Comparison of ENCODE assay signal across 8 cellular contexts in genomic region chr17:80991645-80992076, GRCh38.
DNase-seq lines count a peak whose midpoint lies in the region; ATAC-seq and TF ChIP-seq lines count a peak whose summit lies in the region.

Gene CHMP6, plus strand, starts transcription at chr17:80991841. Its CDS starts 78 bp downstream, at chr17:80991919.

- peak within 1 kb of the TSS; percentile 83 to 91 (median 88) for H3K4me3 Mint-ChIP-seq in nephron
- peak within 1 kb of the TSS; percentile 81 for H3K4me3 Mint-ChIP-seq in stimulated activated naive CD8-positive, alpha-beta T cell treated with anti-CD3 and anti-CD28 coated beads, Interleukin-15, Interleukin-2, amounts not matched to agents 100 ng/mL and 50 ng/mL, for 24 hours

- H3K36me3 Mint-ChIP-seq in nephron (ENCODE audit: low read depth): peaks cover 4% of the 10 kb centered on the region
- no peaks in the 10 kb centered on the region for H3K36me3 Mint-ChIP-seq in stimulated activated naive CD8-positive, alpha-beta T cell treated with anti-CD3 and anti-CD28 coated beads, Interleukin-15, Interleukin-2, amounts not matched to agents 100 ng/mL and 50 ng/mL, for 24 hours (ENCODE audit: low read depth)

- TF ChIP-seq CTCF in GM10266 (IDR thresholded peaks at IDR 0.05; ENCODE audit: control insufficient read depth, insufficient read depth, low read depth, missing control alignments) (peak; percentile 21), nephron (IDR thresholded peaks at IDR 0.05; ENCODE audit: unreplicated experiment in 3 of 3) (peak; percentile 11 to 23 (median 19))

- ATAC-seq in HG03521 (IDR thresholded peaks at IDR 0.05; ENCODE audit: unreplicated experiment) (peak; percentile 50), GM19395 (IDR thresholded peaks at IDR 0.05; ENCODE audit: unreplicated experiment) (no peak)

- DNase-seq in GM10266 (ENCODE audit: extremely low spot score): peak; percentile 95
- peak; percentile 91 for DNase-seq in RPMI8226
- DNase-seq in activated effector memory CD4-positive, alpha-beta T cell treated with anti-CD3 and anti-CD28 coated beads, Interleukin-2, amount 50 U/mL, for 16 hours: peak; percentile 88
- DNase-seq in fibroblast of the conjunctiva (ENCODE audit: low read depth): peak; percentile 23

- peaks cover 14% of the 10 kb centered on the region for H3K27me3 Mint-ChIP-seq in nephron (ENCODE audit: low read depth)
- no peaks in the 10 kb centered on the region for H3K27me3 Mint-ChIP-seq in stimulated activated naive CD8-positive, alpha-beta T cell treated with anti-CD3 and anti-CD28 coated beads, Interleukin-15, Interleukin-2, amounts not matched to agents 100 ng/mL and 50 ng/mL, for 24 hours

- peaks cover 7% of the 10 kb centered on the region for H3K4me1 Mint-ChIP-seq in nephron
- H3K4me1 Mint-ChIP-seq in stimulated activated naive CD8-positive, alpha-beta T cell treated with anti-CD3 and anti-CD28 coated beads, Interleukin-15, Interleukin-2, amounts not matched to agents 100 ng/mL and 50 ng/mL, for 24 hours (ENCODE audit: low read depth): peaks cover 31% of the 10 kb centered on the region

- H3K9me3 Mint-ChIP-seq in nephron: no peaks in the 10 kb centered on the region
- H3K9me3 Mint-ChIP-seq in stimulated activated naive CD8-positive, alpha-beta T cell treated with anti-CD3 and anti-CD28 coated beads, Interleukin-15, Interleukin-2, amounts not matched to agents 100 ng/mL and 50 ng/mL, for 24 hours: no peaks in the 10 kb centered on the region

- H3K27ac Mint-ChIP-seq in nephron: peak within 1 kb of the TSS in 1 of 3 experiments; percentile 62
- peak within 1 kb of the TSS; percentile 79 for H3K27ac Mint-ChIP-seq in stimulated activated naive CD8-positive, alpha-beta T cell treated with anti-CD3 and anti-CD28 coated beads, Interleukin-15, Interleukin-2, amounts not matched to agents 100 ng/mL and 50 ng/mL, for 24 hours

Comparison
In these comparisons a context has a peak if more than half of its experiments do, and no peak if none do; other contexts are left out.
1. DNase-seq: peak in every context shown above with its lines; median percentile 95 in GM10266; 91 in RPMI8226; 88 in activated effector memory CD4-positive, alpha-beta T cell treated with anti-CD3 and anti-CD28 coated beads, Interleukin-2, amount 50 U/mL, for 16 hours; 23 in fibroblast of the conjunctiva.